1 cellular context compared by ENCODE assay signal in the genomic region with DNA sequence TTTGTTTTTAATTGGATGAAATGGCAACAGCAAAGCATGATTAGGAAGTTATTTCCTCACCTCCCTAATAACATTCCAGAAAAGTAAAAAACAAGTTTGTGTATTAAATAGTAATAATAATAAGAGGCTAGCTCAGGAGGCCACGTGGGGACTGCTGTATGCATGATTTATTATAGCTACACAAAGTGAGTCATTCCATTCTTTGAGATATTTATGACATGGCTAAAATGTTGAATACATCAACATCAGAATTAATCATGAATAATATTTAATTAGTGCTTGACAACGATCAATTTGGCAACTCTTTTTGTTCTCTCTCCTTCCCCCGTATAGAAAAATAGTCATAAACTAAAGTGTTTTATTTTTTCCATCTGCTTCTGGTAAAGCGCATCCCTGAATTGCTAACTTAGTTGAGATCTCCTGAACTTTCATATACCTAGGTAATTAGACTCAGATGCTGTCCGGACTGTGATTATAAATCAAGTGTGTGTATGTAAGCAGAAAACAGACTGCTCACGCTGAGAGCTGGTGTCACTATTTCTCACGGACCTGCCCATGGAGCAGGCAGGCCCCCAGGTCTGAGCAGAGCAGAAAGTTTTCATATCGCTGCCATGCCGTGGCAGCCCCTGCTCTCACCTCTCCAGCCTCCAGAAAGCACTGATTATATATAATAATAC.
A peak's percentile ranks its signal among the peaks of the same experiment; 100 is the strongest.
TF ChIP-seq lines count a peak whose summit lies in the region.

No MANE protein-coding gene starts in this region.

TF ChIP-seq in SK-N-SH, 30 proteins besides CTCF, POLR2A, EP300 and RAD21 (continued from another document):
- TF ChIP-seq GABPA (IDR thresholded peaks at IDR 0.05; ENCODE audit: low read depth) = no peak
- TF ChIP-seq, protein P1, sequence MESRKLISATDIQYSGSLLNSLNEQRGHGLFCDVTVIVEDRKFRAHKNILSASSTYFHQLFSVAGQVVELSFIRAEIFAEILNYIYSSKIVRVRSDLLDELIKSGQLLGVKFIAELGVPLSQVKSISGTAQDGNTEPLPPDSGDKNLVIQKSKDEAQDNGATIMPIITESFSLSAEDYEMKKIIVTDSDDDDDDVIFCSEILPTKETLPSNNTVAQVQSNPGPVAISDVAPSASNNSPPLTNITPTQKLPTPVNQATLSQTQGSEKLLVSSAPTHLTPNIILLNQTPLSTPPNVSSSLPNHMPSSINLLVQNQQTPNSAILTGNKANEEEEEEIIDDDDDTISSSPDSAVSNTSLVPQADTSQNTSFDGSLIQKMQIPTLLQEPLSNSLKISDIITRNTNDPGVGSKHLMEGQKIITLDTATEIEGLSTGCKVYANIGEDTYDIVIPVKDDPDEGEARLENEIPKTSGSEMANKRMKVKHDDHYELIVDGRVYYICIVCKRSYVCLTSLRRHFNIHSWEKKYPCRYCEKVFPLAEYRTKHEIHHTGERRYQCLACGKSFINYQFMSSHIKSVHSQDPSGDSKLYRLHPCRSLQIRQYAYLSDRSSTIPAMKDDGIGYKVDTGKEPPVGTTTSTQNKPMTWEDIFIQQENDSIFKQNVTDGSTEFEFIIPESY (IDR thresholded peaks at IDR 0.05; ENCODE audit: borderline replicate concordance, low read depth) = no peak
- TF ChIP-seq, protein P2, sequence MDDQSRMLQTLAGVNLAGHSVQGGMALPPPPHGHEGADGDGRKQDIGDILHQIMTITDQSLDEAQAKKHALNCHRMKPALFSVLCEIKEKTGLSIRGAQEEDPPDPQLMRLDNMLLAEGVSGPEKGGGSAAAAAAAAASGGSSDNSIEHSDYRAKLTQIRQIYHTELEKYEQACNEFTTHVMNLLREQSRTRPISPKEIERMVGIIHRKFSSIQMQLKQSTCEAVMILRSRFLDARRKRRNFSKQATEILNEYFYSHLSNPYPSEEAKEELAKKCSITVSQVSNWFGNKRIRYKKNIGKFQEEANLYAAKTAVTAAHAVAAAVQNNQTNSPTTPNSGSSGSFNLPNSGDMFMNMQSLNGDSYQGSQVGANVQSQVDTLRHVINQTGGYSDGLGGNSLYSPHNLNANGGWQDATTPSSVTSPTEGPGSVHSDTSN (IDR thresholded peaks at IDR 0.05) = peak; percentile 76
- peak; percentile 37; the same call in 1 of the 2 replicates for TF ChIP-seq JUND (IDR thresholded peaks at IDR 0.05)
- no peak for TF ChIP-seq MXI1 (IDR thresholded peaks at IDR 0.05; ENCODE audit: low read depth, low read length)
- TF ChIP-seq TCF12 (IDR thresholded peaks at IDR 0.05) = peak; percentile 52
TF ChIP-seq in SK-N-SH: peak in this region for 3.
